Comparison of ENCODE assay signal across 8 cellular contexts in the genomic region with DNA sequence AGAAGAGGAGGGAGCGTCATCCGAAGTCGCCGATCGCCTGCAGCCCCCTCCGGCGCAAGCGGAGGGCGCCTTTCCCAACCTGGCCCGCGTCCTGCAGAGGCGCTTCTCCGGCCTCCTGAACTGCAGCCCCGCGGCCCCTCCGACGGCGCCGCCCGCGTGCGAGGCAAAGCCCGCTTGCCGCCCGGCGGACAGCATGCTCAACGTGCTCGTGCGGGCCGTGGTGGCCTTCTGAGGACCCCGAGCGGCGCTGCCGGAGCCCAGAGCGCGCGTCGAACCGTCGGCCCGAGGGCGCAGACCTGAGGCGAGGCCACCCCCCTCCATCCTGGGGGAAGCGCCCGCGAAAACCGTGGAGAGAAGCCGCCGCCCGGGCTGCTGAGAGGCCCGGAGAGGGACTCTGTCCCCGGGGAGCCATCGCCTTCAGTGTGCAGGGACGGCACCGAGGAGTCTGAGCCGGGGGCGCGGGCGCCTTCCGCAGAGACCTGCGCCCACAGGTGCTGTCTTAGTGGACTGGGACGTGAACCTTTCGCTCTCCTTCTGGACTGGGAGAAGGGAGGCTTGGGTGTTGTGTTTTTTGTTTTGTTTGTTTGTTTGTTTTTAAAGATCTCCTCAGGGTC. TPM values are rescaled to one million over a fixed set of nuclear protein-coding genes. Genes with fewer than 3 reads are reported as not detected.
A peak's percentile ranks its signal among the peaks of the same experiment; 100 is the strongest.
DNase-seq lines count a peak whose midpoint lies in the region; ATAC-seq and TF ChIP-seq lines count a peak whose summit lies in the region.

No MANE protein-coding gene starts in this region.

- peaks cover 48% of the 10 kb centered on the region for H3K4me1 Mint-ChIP-seq in endothelial cell (ENCODE audit: unreplicated experiment)
- H3K4me1 Mint-ChIP-seq in naive thymus-derived CD8-positive, alpha-beta T cell = peaks cover 38 to 70% (median 45%) of the 10 kb centered on the region in 4 donors

- no peaks in the 10 kb centered on the region for H3K9me3 Mint-ChIP-seq in endothelial cell (ENCODE audit: unreplicated experiment)
- peaks cover 0 to 8% (median 0%) of the 10 kb centered on the region in 9 donors for H3K9me3 Mint-ChIP-seq in naive thymus-derived CD8-positive, alpha-beta T cell

- ATAC-seq in naive thymus-derived CD8-positive, alpha-beta T cell = no peak
- no peak for ATAC-seq in HG03108 (IDR thresholded peaks at IDR 0.05; ENCODE audit: unreplicated experiment)
- ATAC-seq in GM21390 (IDR thresholded peaks at IDR 0.05; ENCODE audit: unreplicated experiment) = no peak
- ATAC-seq in HG02623 (IDR thresholded peaks at IDR 0.05; ENCODE audit: unreplicated experiment) = no peak

- peak; percentile 42 for DNase-seq in stimulated activated CD4-positive, alpha-beta T cell treated with anti-CD3 and anti-CD28 coated beads, Interleukin-15, amount 100 ng/mL, for 24 hours
- DNase-seq in stimulated activated CD4-positive, alpha-beta T cell treated with anti-CD3 and anti-CD28 coated beads, Interleukin-2, amount 100 ng/mL, for 48 hours = no peak
- DNase-seq in endothelial cell (ENCODE audit: low spot score) = peak; percentile 49
- DNase-seq in naive thymus-derived CD8-positive, alpha-beta T cell = peak in 2 of 10 donors; percentile 30 to 34

- peak overlapping the region; percentile 100 for H3K4me3 Mint-ChIP-seq in endothelial cell (ENCODE audit: unreplicated experiment)
- H3K4me3 Mint-ChIP-seq in naive thymus-derived CD8-positive, alpha-beta T cell = peak overlapping the region; percentile 93 to 99 (median 98)

- TF ChIP-seq CTCF in VCaP (conservative IDR thresholded peaks at IDR 0.05) = peak; percentile 40; the same call in 1 of the 2 replicates
- no peak for TF ChIP-seq CTCF in endothelial cell (IDR thresholded peaks at IDR 0.05; ENCODE audit: unreplicated experiment)

- peak overlapping the region; percentile 100 for H3K27ac Mint-ChIP-seq in endothelial cell (ENCODE audit: unreplicated experiment)
- peak overlapping the region; percentile 99 to 100 (median 99) for H3K27ac Mint-ChIP-seq in naive thymus-derived CD8-positive, alpha-beta T cell

- peak overlapping the region; percentile 95 for H3K27ac ChIP-seq in VCaP

- POLR2A ChIA-PET in naive thymus-derived CD8-positive, alpha-beta T cell (lab: Charles Lee) = interaction anchor here (0.5 to 13.4 kb wide), 20 partner anchors 19 to 361 kb away, joined by 3 to 918 read pairs (median 10); partner anchors contain the start of genes GCDH, JUNB, NACC1 and TRMT1

- peaks cover 34% of the 10 kb centered on the region for H3K27me3 Mint-ChIP-seq in endothelial cell (ENCODE audit: unreplicated experiment)
- H3K27me3 Mint-ChIP-seq in naive thymus-derived CD8-positive, alpha-beta T cell = peaks cover 0 to 3% (median 0%) of the 10 kb centered on the region in 5 donors

- peaks cover 28% of the 10 kb centered on the region for H3K36me3 Mint-ChIP-seq in endothelial cell (ENCODE audit: low read depth, unreplicated experiment)
- H3K36me3 Mint-ChIP-seq in naive thymus-derived CD8-positive, alpha-beta T cell = peaks cover 11 to 20% (median 19%) of the 10 kb centered on the region in 3 donors

RNA-seq across cellular contexts. Expression of gene IER2, which starts 3.5 kb away (rescaled TPM):
- total RNA-seq in endothelial cell (ENCODE audit: unreplicated experiment) = 115 TPM
- total RNA-seq in naive thymus-derived CD8-positive, alpha-beta T cell = 100 to 1,000 TPM; 105 to 112 TPM
- 100 to 1,000 TPM; 100 to 162 (median 107) TPM for polyA plus RNA-seq in naive thymus-derived CD8-positive, alpha-beta T cell

RNA-seq across cellular contexts. Expression of gene STX10, which starts 3.6 kb away (rescaled TPM):
- total RNA-seq in endothelial cell (ENCODE audit: unreplicated experiment) = 31.8 TPM
- total RNA-seq in naive thymus-derived CD8-positive, alpha-beta T cell = 10 to 100 TPM; 60.2 to 62.8 TPM
- 10 to 100 TPM; 36.1 to 56.2 (median 50.2) TPM for polyA plus RNA-seq in naive thymus-derived CD8-positive, alpha-beta T cell

RNA-seq across cellular contexts. Expression of gene NACC1, which starts 35.7 kb away (rescaled TPM):
- 112 TPM for total RNA-seq in endothelial cell (ENCODE audit: unreplicated experiment)
- 10 to 100 TPM; 24.5 to 25.7 TPM for total RNA-seq in naive thymus-derived CD8-positive, alpha-beta T cell
- 1 to 10 TPM; 1.4 to 3.4 (median 1.9) TPM for polyA plus RNA-seq in naive thymus-derived CD8-positive, alpha-beta T cell

RNA-seq across cellular contexts. Expression of gene TRMT1, which starts 37.2 kb away (rescaled TPM):
- 54.2 TPM for total RNA-seq in endothelial cell (ENCODE audit: unreplicated experiment)
- total RNA-seq in naive thymus-derived CD8-positive, alpha-beta T cell = 100 to 1,000 TPM; 100 to 103 TPM
- polyA plus RNA-seq in naive thymus-derived CD8-positive, alpha-beta T cell = 10 to 100 TPM; 26.1 to 35.1 (median 27.2) TPM

RNA-seq across cellular contexts. Expression of gene LYL1, which starts 51.1 kb away (rescaled TPM):
- total RNA-seq in endothelial cell (ENCODE audit: unreplicated experiment) = 68.6 TPM
- total RNA-seq in naive thymus-derived CD8-positive, alpha-beta T cell = 1 to 10 TPM; 6.6 to 7.9 TPM
- 1 to 10 TPM in 2 of 3 donors, under 1 TPM in 1; 0.37 to 2.6 (median 1.3) TPM for polyA plus RNA-seq in naive thymus-derived CD8-positive, alpha-beta T cell

Comparison
In these comparisons a context has a peak if more than half of its experiments do, and no peak if none do; other contexts are left out.
1. DNase-seq: peak in stimulated activated CD4-positive, alpha-beta T cell treated with anti-CD3 and anti-CD28 coated beads, Interleukin-15, amount 100 ng/mL, for 24 hours (single experiment) and endothelial cell (single experiment); none in stimulated activated CD4-positive, alpha-beta T cell treated with anti-CD3 and anti-CD28 coated beads, Interleukin-2, amount 100 ng/mL, for 48 hours (0 of 2).